Comparison of ENCODE assay signal across 8 cellular contexts in the genomic region with DNA sequence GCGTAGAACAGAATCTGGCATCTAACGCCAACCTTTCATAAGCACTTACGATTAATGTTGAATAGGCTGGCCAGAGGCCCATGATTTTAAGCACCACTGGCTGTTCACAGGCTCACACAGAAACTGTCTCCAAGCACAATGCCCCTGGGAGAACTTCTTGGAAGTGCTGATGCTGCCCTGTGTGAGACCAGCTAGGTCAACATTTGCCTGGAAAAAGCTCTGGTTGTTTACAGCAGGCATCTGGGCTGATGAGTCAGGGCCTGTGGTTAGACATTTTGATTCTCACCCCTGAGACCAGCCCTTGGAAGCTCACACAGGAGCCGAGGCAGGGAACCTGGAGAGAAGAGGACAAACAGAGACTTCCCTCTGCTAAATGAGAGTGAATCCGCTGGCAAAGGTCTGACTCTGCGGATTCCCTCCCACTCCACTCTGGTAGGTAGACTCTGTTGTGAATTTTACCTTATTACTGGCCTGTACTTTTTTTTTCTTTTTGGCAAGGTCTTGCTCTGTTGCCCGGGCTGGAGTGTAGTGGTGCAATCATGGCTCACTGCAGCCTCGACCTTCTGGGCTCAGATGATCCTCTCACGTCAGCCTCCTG. TPM values are rescaled to one million over a fixed set of nuclear protein-coding genes. Genes with fewer than 3 reads are reported as not detected.
DNase-seq lines count a peak whose midpoint lies in the region; ATAC-seq and TF ChIP-seq lines count a peak whose summit lies in the region.

No MANE protein-coding gene starts in this region.

- peaks cover 24% of the 10 kb centered on the region for H3K27me3 Mint-ChIP-seq in T-helper 2 cell treated with Interferon-gamma antibody and Interleukin-4, amounts not matched to agents 5 μg/mL and 100 μg/mL, for 36 hours (ENCODE audit: low read depth)
- peaks cover 1% of the 10 kb centered on the region for H3K27me3 Mint-ChIP-seq in endothelial cell (ENCODE audit: unreplicated experiment)

- H3K36me3 ChIP-seq in H7 (replicated peaks; ENCODE audit: control insufficient read depth, insufficient read depth, low read length) (no peaks in the 10 kb centered on the region), SJSA1 (no peaks in the 10 kb centered on the region), skeletal muscle tissue (ENCODE audit: control insufficient read depth in 3 of 3, insufficient read depth in 3 of 3, low read length in 3 of 3) (no peaks in the 10 kb centered on the region)

- H3K9me3 Mint-ChIP-seq in T-helper 2 cell treated with Interferon-gamma antibody and Interleukin-4, amounts not matched to agents 5 μg/mL and 100 μg/mL, for 36 hours = no peaks in the 10 kb centered on the region
- H3K9me3 Mint-ChIP-seq in endothelial cell (ENCODE audit: unreplicated experiment) = no peaks in the 10 kb centered on the region

- DNase-seq in H7 (peak; percentile 56), SJSA1 (ENCODE audit: low read depth in 1 of 2, low spot score in 2 of 2) (peak; percentile 76 to 87), Right ventricle myocardium superior (peak; percentile 83), endothelial cell (ENCODE audit: low spot score) (no peak), HK-2 (ENCODE audit: unreplicated experiment) (no peak)
- no peak for DNase-seq in T-helper 2 cell treated with Interferon-gamma antibody and Interleukin-4, amounts not matched to agents 5 μg/mL and 100 μg/mL, for 36 hours (ENCODE audit: low spot score)
- no peak for DNase-seq in stimulated activated CD4-positive, alpha-beta T cell treated with anti-CD3 and anti-CD28 coated beads, Interleukin-12 subunit alpha, Interleukin-12 subunit beta, amount 100 ng/mL, for 4 hours

- no peak for TF ChIP-seq CTCF in endothelial cell (IDR thresholded peaks at IDR 0.05; ENCODE audit: unreplicated experiment)

- H3K4me1 ChIP-seq in SJSA1 (replicated peaks) = peaks cover 8% of the 10 kb centered on the region
- H3K4me1 ChIP-seq in skeletal muscle tissue (ENCODE audit: control insufficient read depth in 3 of 3, insufficient read depth in 3 of 3, low read length in 3 of 3) = peaks cover 4 to 8% (median 7%) of the 10 kb centered on the region in 3 donors

- no peak overlapping the region for H3K4me3 Mint-ChIP-seq in T-helper 2 cell treated with Interferon-gamma antibody and Interleukin-4, amounts not matched to agents 5 μg/mL and 100 μg/mL, for 36 hours
- no peak overlapping the region for H3K4me3 Mint-ChIP-seq in endothelial cell (ENCODE audit: unreplicated experiment)

- no peak overlapping the region for H3K9ac ChIP-seq in skeletal muscle tissue (ENCODE audit: low read depth in 1 of 3, low read length in 3 of 3)

- no peaks in the 10 kb centered on the region for H3K4me1 Mint-ChIP-seq in T-helper 2 cell treated with Interferon-gamma antibody and Interleukin-4, amounts not matched to agents 5 μg/mL and 100 μg/mL, for 36 hours (ENCODE audit: low read depth)
- H3K4me1 Mint-ChIP-seq in endothelial cell (ENCODE audit: unreplicated experiment) = no peaks in the 10 kb centered on the region

- ATAC-seq in Right ventricle myocardium superior (ENCODE audit: poor library complexity) = peak; percentile 86

- H3K4me3 ChIP-seq in H7 (ENCODE audit: insufficient read depth, low read depth, low read length) = no peak overlapping the region
- H3K4me3 ChIP-seq in SJSA1 = no peak overlapping the region
- H3K4me3 ChIP-seq in skeletal muscle tissue (ENCODE audit: low read length in 3 of 3) = no peak overlapping the region

- intact Hi-C loops in Right ventricle myocardium superior (cut with DNase I) = no loop called here

- H3K27ac Mint-ChIP-seq in T-helper 2 cell treated with Interferon-gamma antibody and Interleukin-4, amounts not matched to agents 5 μg/mL and 100 μg/mL, for 36 hours = no peak overlapping the region
- H3K27ac Mint-ChIP-seq in endothelial cell (ENCODE audit: unreplicated experiment) = no peak overlapping the region

- H3K9me3 ChIP-seq in SJSA1 (replicated peaks) (no peaks in the 10 kb centered on the region), skeletal muscle tissue (ENCODE audit: control insufficient read depth in 3 of 3, low read length in 3 of 3) (no peaks in the 10 kb centered on the region)

- no peak overlapping the region for H3K27ac ChIP-seq in SJSA1
- peak overlapping the region; percentile 21 for H3K27ac ChIP-seq in skeletal muscle tissue (ENCODE audit: low read depth, low read length)

- H3K27me3 ChIP-seq in H7 (ENCODE audit: control insufficient read depth, insufficient read depth, low read length) (no peaks in the 10 kb centered on the region), SJSA1 (replicated peaks) (peaks cover 2% of the 10 kb centered on the region), skeletal muscle tissue (ENCODE audit: control insufficient read depth in 3 of 3, insufficient read depth in 3 of 3, low read length in 3 of 3) (peaks cover 0 to 3% (median 0%) of the 10 kb centered on the region in 3 donors)

- no peaks in the 10 kb centered on the region for H3K36me3 Mint-ChIP-seq in T-helper 2 cell treated with Interferon-gamma antibody and Interleukin-4, amounts not matched to agents 5 μg/mL and 100 μg/mL, for 36 hours (ENCODE audit: low read depth)
- H3K36me3 Mint-ChIP-seq in endothelial cell (ENCODE audit: low read depth, unreplicated experiment) = no peaks in the 10 kb centered on the region

RNA-seq across cellular contexts. Expression of a gene that starts 6.8 kb away (rescaled TPM):
- 23.9 and 52.0 TPM in 2 replicates for total RNA-seq in H7 (2014; rRNA removed; shearing (Covaris generic))
- 0.09 and 2.2 TPM in 2 replicates for total RNA-seq in SJSA1 (2014; rRNA removed; shearing (Covaris generic))
- total RNA-seq in Right ventricle myocardium superior = 32.0 TPM
- 32.9 TPM for total RNA-seq in skeletal muscle tissue
- 62.1 TPM for total RNA-seq in endothelial cell (ENCODE audit: unreplicated experiment)

Comparison
In these comparisons a context has a peak if more than half of its experiments do, and no peak if none do; other contexts are left out.
1. DNase-seq: peak in H7 (single experiment), SJSA1 (2 of 2) and Right ventricle myocardium superior (single experiment); none in T-helper 2 cell treated with Interferon-gamma antibody and Interleukin-4, amounts not matched to agents 5 μg/mL and 100 μg/mL, for 36 hours (single experiment), stimulated activated CD4-positive, alpha-beta T cell treated with anti-CD3 and anti-CD28 coated beads, Interleukin-12 subunit alpha, Interleukin-12 subunit beta, amount 100 ng/mL, for 4 hours (single experiment), endothelial cell (single experiment) and HK-2 (single experiment).